Comparison of ENCODE assay signal across 27 cellular contexts in genomic region chr5:176892663-176893062, GRCh38. TPM values are rescaled to one million over a fixed set of nuclear protein-coding genes. Genes with fewer than 3 reads are reported as not detected.
DNase-seq lines count a peak whose midpoint lies in the region; ATAC-seq, FAIRE-seq and TF ChIP-seq lines count a peak whose summit lies in the region.
"Had no signal": no experiment of that assay in that cellular context is flagged by ENCODE, and none has a peak within 500 bp of the region (broad histone marks: within the 10 kb centered on the region; RNA-seq: fewer than 3 reads in every experiment).

No MANE protein-coding gene starts in this region.

- POLR2A ChIA-PET in naive thymus-derived CD8-positive, alpha-beta T cell (lab: Charles Lee): no interaction called here

- H3K9me3 Mint-ChIP-seq in endodermal cell (no peaks in the 10 kb centered on the region), osteocyte (ENCODE audit: unreplicated experiment) (no peaks in the 10 kb centered on the region)
- H3K9me3 Mint-ChIP-seq in naive thymus-derived CD8-positive, alpha-beta T cell: peaks cover 0 to 2% (median 0%) of the 10 kb centered on the region in 9 donors
- H3K9me3 Mint-ChIP-seq: IgD-negative memory B cell had no signal

- no peaks in the 10 kb centered on the region for H3K4me1 ChIP-seq in endodermal cell (ENCODE audit: control insufficient read depth, insufficient read depth, low read length)
- H3K4me1 ChIP-seq in esophagus squamous epithelium: no peaks in the 10 kb centered on the region

- peak; percentile 23 for DNase-seq in activated CD8-positive, alpha-beta memory T cell treated with anti-CD3 and anti-CD28 coated beads, Interleukin-2, amount 50 U/mL, for 48 hours
- no peak for DNase-seq in activated CD8-positive, alpha-beta memory T cell treated with anti-CD3 and anti-CD28 coated beads, Interleukin-2, amount 50 U/mL, for 4 hours
- DNase-seq in endodermal cell (peak; percentile 39), osteocyte (ENCODE audit: extremely low spot score, unreplicated experiment) (peak; percentile 63), urothelium cell line (ENCODE audit: low spot score) (no peak), NCI-H187 (lab: John Stamatoyannopoulos, UW) (no peak), esophagus squamous epithelium (lab: John Stamatoyannopoulos, UW) (no peak)
- DNase-seq in naive thymus-derived CD8-positive, alpha-beta T cell: no peak
- DNase-seq: CD4-positive, CD25-positive, alpha-beta regulatory T cell; DMS153; DND-41; MM.1S; NCI-H1417; NCI-H1694; NCI-H2081; NCI-H2227 treated with DMSO at 0.1 percent for 48 hours; NCI-H526 treated with DMSO at 0.1 percent for 48 hours had no signal

- H3K27ac ChIP-seq in endodermal cell (ENCODE audit: low read depth, low read length) (no peak overlapping the region), esophagus squamous epithelium (no peak overlapping the region)
- H3K27ac ChIP-seq: KMS-11, PC-9 had no signal

- H3K4me3 Mint-ChIP-seq in endodermal cell: no peak overlapping the region
- H3K4me3 Mint-ChIP-seq in osteocyte (ENCODE audit: unreplicated experiment): no peak overlapping the region
- no peak overlapping the region for H3K4me3 Mint-ChIP-seq in naive thymus-derived CD8-positive, alpha-beta T cell
- H3K4me3 Mint-ChIP-seq: CD4-positive, CD25-positive, alpha-beta regulatory T cell; IgD-negative memory B cell had no signal

- intact Hi-C loops in esophagus squamous epithelium (cut with DNase I): no loop called here

- no peak overlapping the region for H3K9ac ChIP-seq in endodermal cell (ENCODE audit: extremely low read depth, low read length, poor library complexity, severe bottlenecking)
- H3K9ac ChIP-seq: KMS-11 had no signal

- no peak for TF ChIP-seq POLR2A in esophagus squamous epithelium (IDR thresholded peaks at IDR 0.05)

- no peaks in the 10 kb centered on the region for H3K4me1 Mint-ChIP-seq in endodermal cell
- no peaks in the 10 kb centered on the region for H3K4me1 Mint-ChIP-seq in osteocyte (ENCODE audit: unreplicated experiment)
- H3K4me1 Mint-ChIP-seq in naive thymus-derived CD8-positive, alpha-beta T cell: peaks cover 0 to 5% (median 2%) of the 10 kb centered on the region in 4 donors
- H3K4me1 Mint-ChIP-seq: CD4-positive, CD25-positive, alpha-beta regulatory T cell; IgD-negative memory B cell had no signal

- H3K36me3 Mint-ChIP-seq in endodermal cell (ENCODE audit: low read depth): no peaks in the 10 kb centered on the region
- no peaks in the 10 kb centered on the region for H3K36me3 Mint-ChIP-seq in osteocyte (ENCODE audit: unreplicated experiment)
- no peaks in the 10 kb centered on the region for H3K36me3 Mint-ChIP-seq in naive thymus-derived CD8-positive, alpha-beta T cell
- H3K36me3 Mint-ChIP-seq: CD4-positive, CD25-positive, alpha-beta regulatory T cell had no signal

- H3K36me3 ChIP-seq in endodermal cell (ENCODE audit: control insufficient read depth, insufficient read depth, low read length): no peaks in the 10 kb centered on the region
- H3K36me3 ChIP-seq in esophagus squamous epithelium: no peaks in the 10 kb centered on the region

- no peaks in the 10 kb centered on the region for H3K27me3 ChIP-seq in endodermal cell (ENCODE audit: control insufficient read depth, insufficient read depth, low read length, poor library complexity, severe bottlenecking)
- H3K27me3 ChIP-seq in esophagus squamous epithelium: peaks cover 0 to 18% (median 0%) of the 10 kb centered on the region in 4 donors

- peak; percentile 67 for FAIRE-seq in urothelium cell line (lab: Jason Lieb, UNC)
- FAIRE-seq: GM12892, H54 had no signal

- no peak for ATAC-seq in naive thymus-derived CD8-positive, alpha-beta T cell
- ATAC-seq: Right ventricle myocardium inferior had no signal

- H3K27ac Mint-ChIP-seq in endodermal cell: no peak overlapping the region
- no peak overlapping the region for H3K27ac Mint-ChIP-seq in osteocyte (ENCODE audit: unreplicated experiment)
- H3K27ac Mint-ChIP-seq in naive thymus-derived CD8-positive, alpha-beta T cell: peak overlapping the region in 1 of 10 donors; percentile 74
- H3K27ac Mint-ChIP-seq: CD4-positive, CD25-positive, alpha-beta regulatory T cell; IgD-negative memory B cell had no signal

- H3K9me3 ChIP-seq in endodermal cell (ENCODE audit: control insufficient read depth, low read length) (no peaks in the 10 kb centered on the region), esophagus squamous epithelium (no peaks in the 10 kb centered on the region)

- H3K27me3 Mint-ChIP-seq in endodermal cell (ENCODE audit: insufficient read depth): no peaks in the 10 kb centered on the region
- H3K27me3 Mint-ChIP-seq in osteocyte (ENCODE audit: unreplicated experiment): peaks cover 18% of the 10 kb centered on the region
- peaks cover 7 to 35% (median 20%) of the 10 kb centered on the region in 5 donors for H3K27me3 Mint-ChIP-seq in naive thymus-derived CD8-positive, alpha-beta T cell

- no peak overlapping the region for H3K4me3 ChIP-seq in endodermal cell (ENCODE audit: low read length)
- no peak overlapping the region for H3K4me3 ChIP-seq in esophagus squamous epithelium
- H3K4me3 ChIP-seq: PC-9 had no signal

- WGBS in endodermal cell (ENCODE audit: insufficient coverage in 1 of 2, insufficient read length in 1 of 2), 2 experiments: 80 to 93% methylated on average over 2 to 3 of the region's 3 CpGs
- WGBS in esophagus squamous epithelium, 2 donors: 70 to 76% methylated on average over 2 to 3 of the region's 3 CpGs

- TF ChIP-seq CTCF in endodermal cell (conservative IDR thresholded peaks at IDR 0.05) (no peak), osteocyte (IDR thresholded peaks at IDR 0.05) (no peak), esophagus squamous epithelium (IDR thresholded peaks at IDR 0.05) (no peak)

RNA-seq across cellular contexts. Expression of gene HK3, which starts 6.5 kb away (rescaled TPM):
- total RNA-seq in endodermal cell: under 1 TPM in 1 of 2 donors, not detected in 1; 0.55 TPM
- not detected for polyA plus RNA-seq in endodermal cell (2013, experiment 1 of 2)
- not detected for polyA plus RNA-seq in endodermal cell (2013, experiment 2 of 2)
- not detected in 2 replicates for total RNA-seq in osteocyte
- 1 to 10 TPM in 3 of 4 donors, not detected in 1; 1.3 to 5.7 (median 2.1) TPM for total RNA-seq in esophagus squamous epithelium
- total RNA-seq in naive thymus-derived CD8-positive, alpha-beta T cell: under 1 TPM; 0.52 to 0.86 TPM
- under 1 TPM in 2 of 3 donors, not detected in 1; 0.21 to 0.23 TPM for polyA plus RNA-seq in naive thymus-derived CD8-positive, alpha-beta T cell
- total RNA-seq: A172, NCI-H460, PC-9, RPMI7951 had no signal
- polyA plus RNA-seq: BJ, IgD-negative memory B cell had no signal

Comparison
In these comparisons a context has a peak if more than half of its experiments do, and no peak if none do; other contexts are left out.
1. DNase-seq: peak in activated CD8-positive, alpha-beta memory T cell treated with anti-CD3 and anti-CD28 coated beads, Interleukin-2, amount 50 U/mL, for 48 hours (single experiment), endodermal cell (single experiment) and osteocyte (single experiment); none in activated CD8-positive, alpha-beta memory T cell treated with anti-CD3 and anti-CD28 coated beads, Interleukin-2, amount 50 U/mL, for 4 hours (single experiment), urothelium cell line (single experiment), NCI-H187 (0 of 2), esophagus squamous epithelium (single experiment) and naive thymus-derived CD8-positive, alpha-beta T cell (0 of 10).